ENCODE assay signal across 9 cellular contexts in the genomic region with DNA sequence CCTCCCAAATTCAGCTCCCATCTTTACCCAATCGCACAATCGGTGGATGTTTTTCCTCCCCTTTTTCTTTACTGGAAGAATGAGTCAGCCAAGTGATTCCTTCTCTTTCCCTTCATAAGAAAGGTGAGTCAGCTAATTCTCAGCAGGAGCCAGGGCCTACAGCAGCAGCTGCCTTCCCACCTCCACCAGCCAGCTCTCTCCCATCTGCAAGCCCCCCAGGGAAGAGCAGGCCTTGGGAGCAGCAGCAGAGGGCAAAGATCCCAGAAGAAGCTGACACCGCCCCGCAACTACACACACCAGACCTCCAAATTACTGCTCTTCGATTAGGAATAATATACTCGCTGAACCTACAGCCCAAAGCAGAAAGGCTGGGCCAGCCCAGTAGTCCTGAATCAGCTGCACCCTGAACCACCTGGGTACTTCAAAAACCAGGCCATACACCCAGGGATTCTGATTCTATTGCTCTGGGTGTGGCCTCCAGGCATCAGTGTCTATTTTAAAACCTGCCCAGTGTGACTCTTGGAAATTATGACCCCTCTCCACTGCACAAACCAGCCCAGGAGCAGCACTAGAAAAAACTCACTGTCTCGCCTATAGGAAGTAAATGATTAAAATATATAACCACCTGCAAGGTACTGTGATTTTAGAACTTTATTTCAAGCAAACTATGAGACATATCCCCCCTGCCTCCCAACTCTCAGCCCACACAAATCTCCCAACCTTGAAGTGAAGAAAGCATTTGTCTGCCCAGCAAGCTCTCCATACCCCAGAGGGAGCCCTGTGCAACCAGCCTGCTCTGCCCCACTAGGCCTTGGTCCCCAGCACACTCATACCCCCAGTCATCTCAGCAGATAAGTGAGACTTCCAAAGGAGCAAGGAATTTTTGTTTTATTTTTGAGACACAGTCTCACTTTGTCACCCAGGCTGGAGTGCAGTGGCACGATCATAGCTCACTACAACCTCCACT. TPM values are rescaled to one million over a fixed set of nuclear protein-coding genes. Genes with fewer than 3 reads are reported as not detected.
DNase-seq lines count a peak whose midpoint lies in the region; ATAC-seq and TF ChIP-seq lines count a peak whose summit lies in the region.
"Had no signal": no experiment of that assay in that cellular context is flagged by ENCODE, and none has a peak within 500 bp of the region (broad histone marks: within the 10 kb centered on the region; RNA-seq: fewer than 3 reads in every experiment).

No MANE protein-coding gene starts in this region.

- peaks cover 31% of the 10 kb centered on the region for H3K4me1 Mint-ChIP-seq in activated T-cell treated with anti-CD3 and anti-CD28 coated beads, Interleukin-2, amount 50 U/mL, for 72 hours (ENCODE audit: low read depth)
- peaks cover 5% of the 10 kb centered on the region for H3K4me1 Mint-ChIP-seq in activated T-cell treated with anti-CD3 and anti-CD28 coated beads, Interleukin-2, amount 50 U/mL, for 4 hours (ENCODE audit: low read depth)
- peaks cover 16% of the 10 kb centered on the region for H3K4me1 Mint-ChIP-seq in activated naive CD8-positive, alpha-beta T cell treated with anti-CD3 and anti-CD28 coated beads for 36 hours

- no peak for TF ChIP-seq EP300 in transverse colon (IDR thresholded peaks at IDR 0.05; ENCODE audit: low read depth)

- H3K36me3 Mint-ChIP-seq in activated T-cell treated with anti-CD3 and anti-CD28 coated beads, Interleukin-2, amount 50 U/mL, for 72 hours (ENCODE audit: insufficient read depth in 2 of 2): no peaks in the 10 kb centered on the region
- H3K36me3 Mint-ChIP-seq in activated T-cell treated with anti-CD3 and anti-CD28 coated beads, Interleukin-2, amount 50 U/mL, for 4 hours (ENCODE audit: insufficient read depth): peaks cover 3% of the 10 kb centered on the region
- peaks cover 2% of the 10 kb centered on the region for H3K36me3 Mint-ChIP-seq in activated naive CD8-positive, alpha-beta T cell treated with anti-CD3 and anti-CD28 coated beads for 36 hours

- WGBS in hepatocyte (ENCODE audit: low lambda C conversion rate, missing lambda C conversion rate): 73% methylated on average over 8 of the region's 8 CpGs
- WGBS in transverse colon (ENCODE audit: low coverage in 1 of 2), 2 donors: 59 to 73% methylated on average over 4 to 8 of the region's 8 CpGs

- H3K4me2 ChIP-seq in hepatocyte: no peak overlapping the region

- intact Hi-C loops in transverse colon (cut with DNase I; ENCODE audit: low total_unique reads): no loop called here

- H3K27ac ChIP-seq in hepatocyte (peak overlapping the region; percentile 73), transverse colon (peak overlapping the region; percentile 30 to 70 (median 50))

- H3K27me3 ChIP-seq in hepatocyte (no peaks in the 10 kb centered on the region), transverse colon (no peaks in the 10 kb centered on the region)

- peaks cover 15% of the 10 kb centered on the region for H3K4me1 ChIP-seq in hepatocyte (ENCODE audit: insufficient read depth)
- H3K4me1 ChIP-seq in transverse colon: peaks cover 0 to 24% (median 20%) of the 10 kb centered on the region in 4 donors

- H3K4me3 ChIP-seq in hepatocyte (no peak overlapping the region), transverse colon (no peak overlapping the region)

- peak in 1 of 2 donors; percentile 26 for ATAC-seq in activated T-cell treated with anti-CD3 and anti-CD28 coated beads, Interleukin-2, amount 50 U/mL, for 72 hours (replicated peaks in 1 of 2)
- ATAC-seq in activated T-cell treated with anti-CD3 and anti-CD28 coated beads, Interleukin-2, amount 50 U/mL, for 4 hours: no peak
- no peak for ATAC-seq in GM19455 (IDR thresholded peaks at IDR 0.05; ENCODE audit: unreplicated experiment)

- H2AFZ ChIP-seq in hepatocyte: no peak overlapping the region

- H3K9me3 Mint-ChIP-seq in activated T-cell treated with anti-CD3 and anti-CD28 coated beads, Interleukin-2, amount 50 U/mL, for 72 hours: no peaks in the 10 kb centered on the region
- no peaks in the 10 kb centered on the region for H3K9me3 Mint-ChIP-seq in activated T-cell treated with anti-CD3 and anti-CD28 coated beads, Interleukin-2, amount 50 U/mL, for 4 hours
- H3K9me3 Mint-ChIP-seq in activated naive CD8-positive, alpha-beta T cell treated with anti-CD3 and anti-CD28 coated beads for 36 hours: no peaks in the 10 kb centered on the region
- H3K9me3 Mint-ChIP-seq: IgD-negative memory B cell had no signal

- H3K9me3 ChIP-seq in hepatocyte (ENCODE audit: low read depth) (no peaks in the 10 kb centered on the region), transverse colon (no peaks in the 10 kb centered on the region)

- H3K79me2 ChIP-seq in hepatocyte: peaks cover 86% of the 10 kb centered on the region

- H3K36me3 ChIP-seq in hepatocyte (replicated peaks; ENCODE audit: insufficient read depth, low read depth) (no peaks in the 10 kb centered on the region), transverse colon (no peaks in the 10 kb centered on the region)

- H3K4me3 Mint-ChIP-seq in activated T-cell treated with anti-CD3 and anti-CD28 coated beads, Interleukin-2, amount 50 U/mL, for 72 hours: no peak overlapping the region
- no peak overlapping the region for H3K4me3 Mint-ChIP-seq in activated T-cell treated with anti-CD3 and anti-CD28 coated beads, Interleukin-2, amount 50 U/mL, for 4 hours
- H3K4me3 Mint-ChIP-seq in activated naive CD8-positive, alpha-beta T cell treated with anti-CD3 and anti-CD28 coated beads for 36 hours: no peak overlapping the region
- H3K4me3 Mint-ChIP-seq: IgD-negative memory B cell had no signal

- TF ChIP-seq CTCF in hepatocyte (IDR thresholded peaks at IDR 0.05; ENCODE audit: poor library complexity): no peak
- no peak for TF ChIP-seq CTCF in transverse colon (IDR thresholded peaks at IDR 0.05)

- no peaks in the 10 kb centered on the region for H3K9me2 ChIP-seq in hepatocyte (replicated peaks; ENCODE audit: insufficient read depth)

- in situ Hi-C loops in transverse colon (cut with MboI; ENCODE audit: low pct_ligation_motif_present in 1 of 4, low pct_unique_long_range_greater_than_20kb in 1 of 4, low sequenced_read_pairs in 3 of 4): no loop called here

- peak overlapping the region; percentile 52 for H3K27ac Mint-ChIP-seq in activated T-cell treated with anti-CD3 and anti-CD28 coated beads, Interleukin-2, amount 50 U/mL, for 72 hours
- H3K27ac Mint-ChIP-seq in activated naive CD8-positive, alpha-beta T cell treated with anti-CD3 and anti-CD28 coated beads for 36 hours: peak overlapping the region; percentile 9

- DNase-seq in activated T-cell treated with anti-CD3 and anti-CD28 coated beads, Interleukin-2, amount 50 U/mL, for 72 hours: no peak
- no peak for DNase-seq in activated T-cell treated with anti-CD3 and anti-CD28 coated beads, Interleukin-2, amount 50 U/mL, for 4 hours
- DNase-seq in activated naive CD8-positive, alpha-beta T cell treated with anti-CD3 and anti-CD28 coated beads for 36 hours: no peak
- DNase-seq in hepatocyte (ENCODE audit: low spot score): peak; percentile 63
- peak; percentile 28 for DNase-seq in transverse colon
- DNase-seq in NCI-H1105 (lab: John Stamatoyannopoulos, UW): no peak
- no peak for DNase-seq in NCI-H2081 (lab: John Stamatoyannopoulos, UW)

- no peaks in the 10 kb centered on the region for H3K27me3 Mint-ChIP-seq in activated T-cell treated with anti-CD3 and anti-CD28 coated beads, Interleukin-2, amount 50 U/mL, for 72 hours (ENCODE audit: low read depth)
- H3K27me3 Mint-ChIP-seq in activated T-cell treated with anti-CD3 and anti-CD28 coated beads, Interleukin-2, amount 50 U/mL, for 4 hours (ENCODE audit: low read depth): no peaks in the 10 kb centered on the region
- no peaks in the 10 kb centered on the region for H3K27me3 Mint-ChIP-seq in activated naive CD8-positive, alpha-beta T cell treated with anti-CD3 and anti-CD28 coated beads for 36 hours
- H3K27me3 Mint-ChIP-seq: IgD-negative memory B cell had no signal

- no peaks in the 10 kb centered on the region for H4K20me1 ChIP-seq in hepatocyte (ENCODE audit: insufficient read depth, poor library complexity, severe bottlenecking)

- no peak for TF ChIP-seq POLR2A in transverse colon (IDR thresholded peaks at IDR 0.05)

RNA-seq across cellular contexts. Expression of gene SFXN5, which starts 7.3 kb away (rescaled TPM):
- 10 to 100 TPM in 1 of 2 donors, 1 to 10 TPM in 1; 9.1 to 10.1 TPM for total RNA-seq in activated T-cell treated with anti-CD3 and anti-CD28 coated beads, Interleukin-2, amount 50 U/mL, for 72 hours
- 1 to 10 TPM; 5.2 to 7.3 (median 5.3) TPM for total RNA-seq in activated T-cell treated with anti-CD3 and anti-CD28 coated beads, Interleukin-2, amount 50 U/mL, for 4 hours
- total RNA-seq in activated naive CD8-positive, alpha-beta T cell treated with anti-CD3 and anti-CD28 coated beads for 36 hours: 10 to 100 TPM in 1 of 2 experiments, 1 to 10 TPM in 1; 8.3 to 10.8 TPM
- total RNA-seq in hepatocyte: 25.7 and 34.6 TPM in 2 replicates
- polyA plus RNA-seq in hepatocyte: 25.8 and 26.1 TPM in 2 replicates
- total RNA-seq in transverse colon: 10 to 100 TPM; 12.3 to 98.4 (median 42.7) TPM

RNA-seq across cellular contexts. Expression of gene RAB11FIP5, which starts 48.6 kb away (rescaled TPM):
- 1 to 10 TPM; 6.6 to 9.8 TPM for total RNA-seq in activated T-cell treated with anti-CD3 and anti-CD28 coated beads, Interleukin-2, amount 50 U/mL, for 72 hours
- total RNA-seq in activated T-cell treated with anti-CD3 and anti-CD28 coated beads, Interleukin-2, amount 50 U/mL, for 4 hours: 1 to 10 TPM; 4.6 to 5.1 (median 5.0) TPM
- 1 to 10 TPM; 4.0 to 4.3 TPM for total RNA-seq in activated naive CD8-positive, alpha-beta T cell treated with anti-CD3 and anti-CD28 coated beads for 36 hours
- 33.7 and 34.7 TPM in 2 replicates for total RNA-seq in hepatocyte
- 31.1 and 33.5 TPM in 2 replicates for polyA plus RNA-seq in hepatocyte
- total RNA-seq in transverse colon: 10 to 100 TPM; 22.7 to 31.0 (median 26.9) TPM

Comparison
In these comparisons a context has a peak if more than half of its experiments do, and no peak if none do; other contexts are left out.
1. DNase-seq: peak in hepatocyte (single experiment) and transverse colon (single experiment); none in activated T-cell treated with anti-CD3 and anti-CD28 coated beads, Interleukin-2, amount 50 U/mL, for 72 hours (0 of 2), activated T-cell treated with anti-CD3 and anti-CD28 coated beads, Interleukin-2, amount 50 U/mL, for 4 hours (single experiment), activated naive CD8-positive, alpha-beta T cell treated with anti-CD3 and anti-CD28 coated beads for 36 hours (single experiment), NCI-H1105 (single experiment) and NCI-H2081 (0 of 2).